17 cellular contexts compared by ENCODE assay signal in genomic region chr2:230343747-230344146, GRCh38. TPM values are rescaled to one million over a fixed set of nuclear protein-coding genes. Genes with fewer than 3 reads are reported as not detected.
DNase-seq lines count a peak whose midpoint lies in the region; ATAC-seq and TF ChIP-seq lines count a peak whose summit lies in the region.
"Had no signal": no experiment of that assay in that cellular context is flagged by ENCODE, and none has a peak within 500 bp of the region (broad histone marks: within the 10 kb centered on the region; RNA-seq: fewer than 3 reads in every experiment).

No MANE protein-coding gene starts in this region.

- peak overlapping the region; percentile 24 for H3K9ac ChIP-seq in mesenchymal stem cell (ENCODE audit: low read length)
- H3K9ac ChIP-seq: neural progenitor cell had no signal

- peaks cover 59% of the 10 kb centered on the region for H3K4me1 Mint-ChIP-seq in CD8-positive, alpha-beta T cell (ENCODE audit: low read depth)
- peaks cover 54% of the 10 kb centered on the region for H3K4me1 Mint-ChIP-seq in activated T-helper 2 cell treated with anti-CD3 and anti-CD28 coated beads, Interferon-gamma antibody, Interleukin-2, Interleukin-4, amounts not matched to agents 10 μg/mL and 5 μg/mL and 100 μg/mL, durations not matched to agents 14 hours and 24 hours and 36 hours (ENCODE audit: low read depth)

- H3K18ac ChIP-seq in mesenchymal stem cell (ENCODE audit: low read depth in 1 of 2, low read length in 2 of 2) = no peak overlapping the region

- whole genome bisulfite sequencing in mesenchymal stem cell = 67% methylated on average over 1 of the region's 1 CpG
- WGBS in body of pancreas, 2 donors = 84 to 100% methylated on average over 1 of the region's 1 CpG

- peak overlapping the region; percentile 0 for H3K4me3 Mint-ChIP-seq in CD8-positive, alpha-beta T cell
- peak overlapping the region; percentile 28 for H3K4me3 Mint-ChIP-seq in activated T-helper 2 cell treated with anti-CD3 and anti-CD28 coated beads, Interferon-gamma antibody, Interleukin-2, Interleukin-4, amounts not matched to agents 10 μg/mL and 5 μg/mL and 100 μg/mL, durations not matched to agents 14 hours and 24 hours and 36 hours (ENCODE audit: low read depth)
- H3K4me3 Mint-ChIP-seq: H9, neural progenitor cell had no signal

- H3K4ac ChIP-seq in mesenchymal stem cell (ENCODE audit: low read depth in 1 of 2, low read length in 2 of 2) = no peak overlapping the region

- TF ChIP-seq CTCF in CD8-positive, alpha-beta T cell (IDR thresholded peaks at IDR 0.05) = no peak
- TF ChIP-seq CTCF in body of pancreas (IDR thresholded peaks at IDR 0.05) = no peak

- peaks cover 13% of the 10 kb centered on the region for H3K79me1 ChIP-seq in mesenchymal stem cell (replicated peaks; ENCODE audit: low read length, poor library complexity, severe bottlenecking)

- H3K36me3 ChIP-seq in CD8-positive, alpha-beta T cell (ENCODE audit: insufficient read depth, low read length) = peaks cover 6% of the 10 kb centered on the region
- H3K36me3 ChIP-seq in mesenchymal stem cell (ENCODE audit: control insufficient read depth in 1 of 2, insufficient read depth in 2 of 2, low read depth in 1 of 2, low read length in 2 of 2) (peaks cover 0 to 9% of the 10 kb centered on the region in 2 experiments), body of pancreas (replicated peaks in 1 of 2; ENCODE audit: insufficient read depth in 1 of 2, low read depth in 2 of 2) (no peaks in the 10 kb centered on the region)

- H3K9me3 Mint-ChIP-seq in CD8-positive, alpha-beta T cell = peaks cover 34% of the 10 kb centered on the region
- H3K9me3 Mint-ChIP-seq in activated T-helper 2 cell treated with anti-CD3 and anti-CD28 coated beads, Interferon-gamma antibody, Interleukin-2, Interleukin-4, amounts not matched to agents 10 μg/mL and 5 μg/mL and 100 μg/mL, durations not matched to agents 14 hours and 24 hours and 36 hours = peaks cover 48% of the 10 kb centered on the region

- H3K4me1 ChIP-seq in CD8-positive, alpha-beta T cell (ENCODE audit: insufficient read depth, low read length) = peaks cover 19% of the 10 kb centered on the region
- H3K4me1 ChIP-seq in mesenchymal stem cell (ENCODE audit: control insufficient read depth, insufficient read depth, low read depth, low read length) (peaks cover 5% of the 10 kb centered on the region), body of pancreas (no peaks in the 10 kb centered on the region)
- H3K4me1 ChIP-seq: neural progenitor cell, testis had no signal

- no peak overlapping the region for H2BK15ac ChIP-seq in mesenchymal stem cell (ENCODE audit: low read depth, poor library complexity, severe bottlenecking)

- H3K9me3 ChIP-seq in CD8-positive, alpha-beta T cell (ENCODE audit: low read length) = no peaks in the 10 kb centered on the region
- H3K9me3 ChIP-seq in mesenchymal stem cell (ENCODE audit: control insufficient read depth, low read length) (peaks cover 9% of the 10 kb centered on the region), body of pancreas (no peaks in the 10 kb centered on the region)
- H3K9me3 ChIP-seq: testis had no signal

- H3K23ac ChIP-seq in mesenchymal stem cell (ENCODE audit: low read length in 2 of 2) = no peak overlapping the region

- TF ChIP-seq POLR2A in body of pancreas (IDR thresholded peaks at IDR 0.05) = no peak

- H4K91ac ChIP-seq in mesenchymal stem cell (ENCODE audit: low read length) = no peak overlapping the region

- H2BK120ac ChIP-seq in mesenchymal stem cell (ENCODE audit: low read depth, low read length) = no peak overlapping the region

- no peak overlapping the region for H3K14ac ChIP-seq in mesenchymal stem cell (ENCODE audit: low read length in 2 of 2)

- CTCF ChIA-PET in CD8-positive, alpha-beta T cell (lab: Charles Lee) = no interaction called here

- intact Hi-C loops in CD8-positive, alpha-beta T cell (cut with DNase I, micrococcal nuclease) = no loop called here
- intact Hi-C loops in activated T-helper 2 cell treated with anti-CD3 and anti-CD28 coated beads, Interferon-gamma antibody, Interleukin-2, Interleukin-4, amounts not matched to agents 10 μg/mL and 5 μg/mL and 100 μg/mL, durations not matched to agents 14 hours and 24 hours and 36 hours (cut with micrococcal nuclease) = loop anchor here (10.0 kb wide), 1 partner anchor 451 kb away; no protein-coding TSS in a partner anchor
- intact Hi-C loops in body of pancreas (cut with DNase I) = no loop called here

- no peaks in the 10 kb centered on the region for H3K27me3 Mint-ChIP-seq in CD8-positive, alpha-beta T cell (ENCODE audit: low read depth)
- no peaks in the 10 kb centered on the region for H3K27me3 Mint-ChIP-seq in activated T-helper 2 cell treated with anti-CD3 and anti-CD28 coated beads, Interferon-gamma antibody, Interleukin-2, Interleukin-4, amounts not matched to agents 10 μg/mL and 5 μg/mL and 100 μg/mL, durations not matched to agents 14 hours and 24 hours and 36 hours (ENCODE audit: low read depth)

- POLR2A ChIA-PET in CD8-positive, alpha-beta T cell (lab: Charles Lee) = no interaction called here

- no peak for ATAC-seq in CD8-positive, alpha-beta T cell
- ATAC-seq in GM21367 (IDR thresholded peaks at IDR 0.05; ENCODE audit: unreplicated experiment) (no peak), body of pancreas (no peak), GM21786 (IDR thresholded peaks at IDR 0.05; ENCODE audit: unreplicated experiment) (no peak)

- H3K27ac Mint-ChIP-seq in CD8-positive, alpha-beta T cell = peak overlapping the region; percentile 37
- H3K27ac Mint-ChIP-seq in activated T-helper 2 cell treated with anti-CD3 and anti-CD28 coated beads, Interferon-gamma antibody, Interleukin-2, Interleukin-4, amounts not matched to agents 10 μg/mL and 5 μg/mL and 100 μg/mL, durations not matched to agents 14 hours and 24 hours and 36 hours = peak overlapping the region; percentile 56
- H3K27ac Mint-ChIP-seq: H9, neural progenitor cell had no signal

- H3K27me3 ChIP-seq in CD8-positive, alpha-beta T cell (ENCODE audit: insufficient read depth, low read length) = no peaks in the 10 kb centered on the region
- H3K27me3 ChIP-seq in mesenchymal stem cell (ENCODE audit: control insufficient read depth in 1 of 2, insufficient read depth in 1 of 2, low read length in 2 of 2) = no peaks in the 10 kb centered on the region
- H3K27me3 ChIP-seq in body of pancreas = no peaks in the 10 kb centered on the region
- H3K27me3 ChIP-seq: neural progenitor cell, testis had no signal

- H3K36me3 Mint-ChIP-seq in CD8-positive, alpha-beta T cell = peaks cover 67% of the 10 kb centered on the region
- H3K36me3 Mint-ChIP-seq in activated T-helper 2 cell treated with anti-CD3 and anti-CD28 coated beads, Interferon-gamma antibody, Interleukin-2, Interleukin-4, amounts not matched to agents 10 μg/mL and 5 μg/mL and 100 μg/mL, durations not matched to agents 14 hours and 24 hours and 36 hours (ENCODE audit: low read depth) = peaks cover 77% of the 10 kb centered on the region
- H3K36me3 Mint-ChIP-seq: neural progenitor cell had no signal

- no peak overlapping the region for H3K4me2 ChIP-seq in mesenchymal stem cell (ENCODE audit: low read length, poor library complexity, severe bottlenecking)
- H3K4me2 ChIP-seq: neural progenitor cell had no signal

- no peak overlapping the region for H2AK5ac ChIP-seq in mesenchymal stem cell (ENCODE audit: low read length, severe bottlenecking)

- no peak overlapping the region for H4K8ac ChIP-seq in mesenchymal stem cell (ENCODE audit: low read length)

- H2BK5ac ChIP-seq in mesenchymal stem cell (ENCODE audit: low read depth, low read length, poor library complexity, severe bottlenecking) = no peak overlapping the region

- H2AFZ ChIP-seq in mesenchymal stem cell (ENCODE audit: low read depth, low read length) = no peak overlapping the region
- H2AFZ ChIP-seq: neural progenitor cell had no signal

- no peak for DNase-seq in CD8-positive, alpha-beta T cell
- peak; percentile 5 for DNase-seq in HCEC 1CT
- no peak for DNase-seq in activated T-helper 2 cell treated with anti-CD3 and anti-CD28 coated beads, Interferon-gamma antibody, Interleukin-2, Interleukin-4, amounts not matched to agents 10 μg/mL and 5 μg/mL and 100 μg/mL, durations not matched to agents 14 hours and 24 hours and 36 hours (ENCODE audit: low spot score)
- no peak for DNase-seq in mesenchymal stem cell
- no peak for DNase-seq in body of pancreas
- DNase-seq: activated CD4-positive, alpha-beta T cell treated with anti-CD3 and anti-CD28 coated beads for 48 hours; C1 segment of cervical spinal cord; H9; MM.1S; NCI-H187; NCI-H446; retina; Right ventricle myocardium superior; testis had no signal

- H3K4me3 ChIP-seq in CD8-positive, alpha-beta T cell (ENCODE audit: low read depth, low read length) = no peak overlapping the region
- no peak overlapping the region for H3K4me3 ChIP-seq in mesenchymal stem cell (ENCODE audit: insufficient read depth in 1 of 2, low read depth in 1 of 2, low read length in 2 of 2)
- H3K4me3 ChIP-seq in body of pancreas = no peak overlapping the region
- H3K4me3 ChIP-seq: neural progenitor cell, testis had no signal

- H3K27ac ChIP-seq in CD8-positive, alpha-beta T cell (ENCODE audit: low read depth, low read length) = no peak overlapping the region
- H3K27ac ChIP-seq in mesenchymal stem cell (ENCODE audit: low read length, poor library complexity, severe bottlenecking) = no peak overlapping the region
- H3K27ac ChIP-seq in body of pancreas = no peak overlapping the region
- H3K27ac ChIP-seq: neural progenitor cell, testis had no signal

- H2BK12ac ChIP-seq in mesenchymal stem cell (ENCODE audit: low read length in 2 of 2) = no peak overlapping the region

RNA-seq across cellular contexts. Expression of gene SP140L, which starts 16.8 kb away (rescaled TPM):
- 10 to 100 TPM; 69.8 to 70.5 TPM for total RNA-seq in CD8-positive, alpha-beta T cell
- 55.7 and 59.1 TPM in 2 replicates for total RNA-seq in activated T-helper 2 cell treated with anti-CD3 and anti-CD28 coated beads, Interferon-gamma antibody, Interleukin-2, Interleukin-4, amounts not matched to agents 10 μg/mL and 5 μg/mL and 100 μg/mL, durations not matched to agents 14 hours and 24 hours and 36 hours
- polyA plus RNA-seq in mesenchymal stem cell (2013, experiment 1 of 2) = 23.6 TPM
- polyA plus RNA-seq in mesenchymal stem cell (2013, experiment 2 of 2) = 21.8 TPM
- 1 to 10 TPM; 6.7 to 9.9 TPM for total RNA-seq in body of pancreas
